Comparison of ENCODE assay signal across 8 cellular contexts in genomic region chr5:59039296-59040006, GRCh38.
DNase-seq lines count a peak whose midpoint lies in the region; ATAC-seq, FAIRE-seq and TF ChIP-seq lines count a peak whose summit lies in the region.

No MANE protein-coding gene starts in this region.

- H2AFZ ChIP-seq in astrocyte (ENCODE audit: low read depth, low read length), result peak overlapping the region; percentile 82

- H3K36me3 ChIP-seq in HUES48 (ENCODE audit: control insufficient read depth, insufficient read depth, low read length), result no peaks in the 10 kb centered on the region
- H3K36me3 ChIP-seq in astrocyte (ENCODE audit: insufficient read depth, low read length), result no peaks in the 10 kb centered on the region
- no peaks in the 10 kb centered on the region for H3K36me3 ChIP-seq in sigmoid colon

- H3K9ac ChIP-seq in HUES48 (ENCODE audit: low read depth, low read length) (peak overlapping the region; percentile 30; the same call in 1 of the 2 replicates), astrocyte (ENCODE audit: low read length) (peak overlapping the region; percentile 85)

- H3K27me3 ChIP-seq in HUES48 (ENCODE audit: control insufficient read depth, insufficient read depth, low read length) (peaks cover 52% of the 10 kb centered on the region), astrocyte (ENCODE audit: insufficient read depth, low read length) (peaks cover 5% of the 10 kb centered on the region), sigmoid colon (no peaks in the 10 kb centered on the region)

- no peaks in the 10 kb centered on the region for H3K9me3 ChIP-seq in HUES48 (ENCODE audit: control insufficient read depth, insufficient read depth, low read length)
- no peaks in the 10 kb centered on the region for H3K9me3 ChIP-seq in astrocyte (ENCODE audit: insufficient read depth, low read depth, low read length)
- no peaks in the 10 kb centered on the region for H3K9me3 ChIP-seq in sigmoid colon

- H3K79me2 ChIP-seq in astrocyte (ENCODE audit: insufficient read depth, low read length), result no peaks in the 10 kb centered on the region

- peak overlapping the region; percentile 94 for H3K4me2 ChIP-seq in astrocyte (ENCODE audit: low read length)

- peak overlapping the region; percentile 84 for H3K4me3 Mint-ChIP-seq in T-helper 2 cell treated with Interferon-gamma antibody and Interleukin-4, amounts not matched to agents 5 μg/mL and 100 μg/mL, for 36 hours
- peak overlapping the region; percentile 91 for H3K4me3 Mint-ChIP-seq in astrocyte (ENCODE audit: unreplicated experiment)

- H4K20me1 ChIP-seq in astrocyte (ENCODE audit: insufficient read depth, low read length), result no peaks in the 10 kb centered on the region

- H3K4me1 ChIP-seq in HUES48 (ENCODE audit: control insufficient read depth, insufficient read depth, low read length) (peaks cover 26% of the 10 kb centered on the region), astrocyte (ENCODE audit: insufficient read depth, low read length) (peaks cover 31% of the 10 kb centered on the region), sigmoid colon (peaks cover 0 to 74% (median 61%) of the 10 kb centered on the region in 4 donors)

- H3K4me1 Mint-ChIP-seq in T-helper 2 cell treated with Interferon-gamma antibody and Interleukin-4, amounts not matched to agents 5 μg/mL and 100 μg/mL, for 36 hours (ENCODE audit: low read depth), result peaks cover 42% of the 10 kb centered on the region
- peaks cover 27% of the 10 kb centered on the region for H3K4me1 Mint-ChIP-seq in astrocyte (ENCODE audit: low read depth, unreplicated experiment)

- DNase-seq in CMK (ENCODE audit: low read depth), result peak; percentile 40
- peak; percentile 92 for DNase-seq in T-helper 2 cell treated with Interferon-gamma antibody and Interleukin-4, amounts not matched to agents 5 μg/mL and 100 μg/mL, for 36 hours (ENCODE audit: low spot score)
- peak; percentile 64 for DNase-seq in astrocyte (ENCODE audit: low read depth)
- peak; percentile 18 for DNase-seq in hippocampal formation (lab: John Stamatoyannopoulos, UW)
- DNase-seq in sigmoid colon, result peak; percentile 92
- no peak for DNase-seq in RCC 7860 (ENCODE audit: low spot score)

- TF ChIP-seq POLR2A in sigmoid colon (IDR thresholded peaks at IDR 0.05), result peak in 1 of 2 donors; percentile 33

- no peaks in the 10 kb centered on the region for H3K27me3 Mint-ChIP-seq in T-helper 2 cell treated with Interferon-gamma antibody and Interleukin-4, amounts not matched to agents 5 μg/mL and 100 μg/mL, for 36 hours (ENCODE audit: low read depth)
- no peaks in the 10 kb centered on the region for H3K27me3 Mint-ChIP-seq in astrocyte (ENCODE audit: low read depth, unreplicated experiment)

- peak; percentile 70 for ATAC-seq in GM21367 (IDR thresholded peaks at IDR 0.05; ENCODE audit: unreplicated experiment)

- peaks cover 39% of the 10 kb centered on the region for H3K36me3 Mint-ChIP-seq in T-helper 2 cell treated with Interferon-gamma antibody and Interleukin-4, amounts not matched to agents 5 μg/mL and 100 μg/mL, for 36 hours (ENCODE audit: low read depth)
- H3K36me3 Mint-ChIP-seq in astrocyte (ENCODE audit: low read depth, unreplicated experiment), result no peaks in the 10 kb centered on the region

- TF ChIP-seq CTCF in astrocyte (IDR thresholded peaks at IDR 0.05; ENCODE audit: insufficient read depth, low read depth, low read length), result no peak
- no peak for TF ChIP-seq CTCF in sigmoid colon (IDR thresholded peaks at IDR 0.05)

- 0% methylated on average over 86 of the region's 86 CpGs for WGBS in sigmoid colon, 2 donors

- peak overlapping the region; percentile 98 for H3K27ac Mint-ChIP-seq in T-helper 2 cell treated with Interferon-gamma antibody and Interleukin-4, amounts not matched to agents 5 μg/mL and 100 μg/mL, for 36 hours
- H3K27ac Mint-ChIP-seq in astrocyte (ENCODE audit: unreplicated experiment), result peak overlapping the region; percentile 81

- H3K4me3 ChIP-seq in HUES48 (ENCODE audit: low read depth, low read length) (peak overlapping the region; percentile 76), astrocyte (ENCODE audit: insufficient read depth, low read depth, low read length) (peak overlapping the region; percentile 69), sigmoid colon (peak overlapping the region; percentile 49 to 75 (median 66))

- FAIRE-seq in astrocyte (lab: Jason Lieb, UNC), result no peak
- FAIRE-seq in RCC 7860 (lab: Jason Lieb, UNC), result no peak

- intact Hi-C loops in sigmoid colon (cut with DNase I), result loop anchor here (1.0 to 10.0 kb wide), 4 partner anchors 48 to 325 kb away; no protein-coding TSS in a partner anchor

- H3K9me3 Mint-ChIP-seq in T-helper 2 cell treated with Interferon-gamma antibody and Interleukin-4, amounts not matched to agents 5 μg/mL and 100 μg/mL, for 36 hours, result no peaks in the 10 kb centered on the region
- H3K9me3 Mint-ChIP-seq in astrocyte (ENCODE audit: unreplicated experiment), result no peaks in the 10 kb centered on the region

- H3K27ac ChIP-seq in HUES48 (ENCODE audit: low read depth, low read length) (no peak overlapping the region), astrocyte (ENCODE audit: low read depth, low read length) (no peak overlapping the region), sigmoid colon (peak overlapping the region; percentile 79 to 91 (median 86))

- TF ChIP-seq EP300 in sigmoid colon (IDR thresholded peaks at IDR 0.05), result peak in 1 of 4 donors; percentile 15

Comparison
In these comparisons a context has a peak if more than half of its experiments do, and no peak if none do; other contexts are left out.
1. H3K27ac ChIP-seq: peak in sigmoid colon (4 of 4); none in HUES48 (single experiment) and astrocyte (single experiment).
2. Peak in every context shown above with its lines, with median percentiles within 50 percentile points of each other: H3K4me3 ChIP-seq.